Comparison of ENCODE assay signal across 12 cellular contexts in genomic region chr20:53834044-53834442, GRCh38.
A peak's percentile ranks its signal among the peaks of the same experiment; 100 is the strongest.
DNase-seq lines count a peak whose midpoint lies in the region; ATAC-seq, FAIRE-seq and TF ChIP-seq lines count a peak whose summit lies in the region.
"Had no signal": no experiment of that assay in that cellular context is flagged by ENCODE, and none has a peak within 500 bp of the region (broad histone marks: within the 10 kb centered on the region; RNA-seq: fewer than 3 reads in every experiment).

No MANE protein-coding gene starts in this region.

- peak overlapping the region; percentile 39 for H3K9ac ChIP-seq in SU-DHL-6 (ENCODE audit: low read length)

- POLR2A ChIA-PET in naive thymus-derived CD8-positive, alpha-beta T cell (lab: Charles Lee): no interaction called here

- peak overlapping the region; percentile 88 for H3K27ac ChIP-seq in SU-DHL-6 (ENCODE audit: low read depth, low read length)

- H3K79me2 ChIP-seq in SU-DHL-6 (ENCODE audit: insufficient read depth, low read length): no peaks in the 10 kb centered on the region

- H3K4me3 ChIP-seq in SU-DHL-6 (ENCODE audit: insufficient read depth, low read length, poor library complexity, severe bottlenecking): no peak overlapping the region

- FAIRE-seq in GM12891 (lab: Jason Lieb, UNC): peak; percentile 50

- H3F3A ChIP-seq in SU-DHL-6 (ENCODE audit: insufficient read depth): peaks cover 48% of the 10 kb centered on the region

- peaks cover 0 to 2% (median 0%) of the 10 kb centered on the region in 3 donors for H3K36me3 Mint-ChIP-seq in naive thymus-derived CD8-positive, alpha-beta T cell
- peaks cover 8% of the 10 kb centered on the region for H3K36me3 Mint-ChIP-seq in activated T-helper 1 cell treated with anti-CD3 and anti-CD28 coated beads, Interleukin-12 subunit alpha, Interleukin-12 subunit beta, Interleukin-2, Interleukin-4 antibody, amounts not matched to agents 30 ng/mL and 10 ng/mL and 1 ng/mL, durations not matched to agents 14 hours and 24 hours and 36 hours (ENCODE audit: low read depth)

- no peaks in the 10 kb centered on the region for H3K27me3 ChIP-seq in SU-DHL-6 (ENCODE audit: low read length)

- TF ChIP-seq POLR2A in GM12891 (IDR thresholded peaks at IDR 0.05; ENCODE audit: low read depth, low read length): no peak

- intact Hi-C loops in activated T-helper 1 cell treated with anti-CD3 and anti-CD28 coated beads, Interleukin-12 subunit alpha, Interleukin-12 subunit beta, Interleukin-2, Interleukin-4 antibody, amounts not matched to agents 30 ng/mL and 10 ng/mL and 1 ng/mL, durations not matched to agents 14 hours and 24 hours and 36 hours (cut with micrococcal nuclease): loop anchor here (2.0 kb wide), 1 partner anchor 37 kb away; no protein-coding TSS in a partner anchor

- no peaks in the 10 kb centered on the region for H3K27me3 Mint-ChIP-seq in naive thymus-derived CD8-positive, alpha-beta T cell
- no peaks in the 10 kb centered on the region for H3K27me3 Mint-ChIP-seq in activated T-helper 1 cell treated with anti-CD3 and anti-CD28 coated beads, Interleukin-12 subunit alpha, Interleukin-12 subunit beta, Interleukin-2, Interleukin-4 antibody, amounts not matched to agents 30 ng/mL and 10 ng/mL and 1 ng/mL, durations not matched to agents 14 hours and 24 hours and 36 hours (ENCODE audit: insufficient read depth)

- no peaks in the 10 kb centered on the region for H3K36me3 ChIP-seq in SU-DHL-6 (ENCODE audit: low read length)

- peak overlapping the region; percentile 3 for H2AFZ ChIP-seq in SU-DHL-6 (ENCODE audit: low read depth, low read length, severe bottlenecking)

- peaks cover 0 to 12% (median 0%) of the 10 kb centered on the region in 9 donors for H3K9me3 Mint-ChIP-seq in naive thymus-derived CD8-positive, alpha-beta T cell
- H3K9me3 Mint-ChIP-seq in activated T-helper 1 cell treated with anti-CD3 and anti-CD28 coated beads, Interleukin-12 subunit alpha, Interleukin-12 subunit beta, Interleukin-2, Interleukin-4 antibody, amounts not matched to agents 30 ng/mL and 10 ng/mL and 1 ng/mL, durations not matched to agents 14 hours and 24 hours and 36 hours: peaks cover 9% of the 10 kb centered on the region

- TF ChIP-seq CTCF in SU-DHL-6 (IDR thresholded peaks at IDR 0.05; ENCODE audit: insufficient read depth, low read length, poor library complexity, severe bottlenecking): no peak

- DNase-seq in GM12891 (ENCODE audit: insufficient read length, low spot score) (no peak), occipital lobe (lab: John Stamatoyannopoulos, UW) (no peak), middle frontal gyrus (ENCODE audit: extremely low spot score, low spot score) (no peak)
- no peak for DNase-seq in naive thymus-derived CD8-positive, alpha-beta T cell
- DNase-seq in activated T-helper 1 cell treated with anti-CD3 and anti-CD28 coated beads, Interleukin-12 subunit alpha, Interleukin-12 subunit beta, Interleukin-2, Interleukin-4 antibody, amounts not matched to agents 30 ng/mL and 10 ng/mL and 1 ng/mL, durations not matched to agents 14 hours and 24 hours and 36 hours (ENCODE audit: low spot score): no peak
- DNase-seq: activated CD4-positive, CD25-positive, alpha-beta regulatory T cell; activated gamma-delta T cell treated with Interleukin-2 at 50 U/mL for 16 hours; cortex of kidney; H7; NCI-H1930 had no signal

- peak overlapping the region in 9 of 10 donors; percentile 44 to 99 (median 70) for H3K27ac Mint-ChIP-seq in naive thymus-derived CD8-positive, alpha-beta T cell
- no peak overlapping the region for H3K27ac Mint-ChIP-seq in activated T-helper 1 cell treated with anti-CD3 and anti-CD28 coated beads, Interleukin-12 subunit alpha, Interleukin-12 subunit beta, Interleukin-2, Interleukin-4 antibody, amounts not matched to agents 30 ng/mL and 10 ng/mL and 1 ng/mL, durations not matched to agents 14 hours and 24 hours and 36 hours

- no peaks in the 10 kb centered on the region for H3K9me2 ChIP-seq in SU-DHL-6 (replicated peaks; ENCODE audit: insufficient read depth, low read length)

- peaks cover 13 to 77% (median 74%) of the 10 kb centered on the region in 4 donors for H3K4me1 Mint-ChIP-seq in naive thymus-derived CD8-positive, alpha-beta T cell
- H3K4me1 Mint-ChIP-seq in activated T-helper 1 cell treated with anti-CD3 and anti-CD28 coated beads, Interleukin-12 subunit alpha, Interleukin-12 subunit beta, Interleukin-2, Interleukin-4 antibody, amounts not matched to agents 30 ng/mL and 10 ng/mL and 1 ng/mL, durations not matched to agents 14 hours and 24 hours and 36 hours (ENCODE audit: low read depth): peaks cover 62% of the 10 kb centered on the region

- no peaks in the 10 kb centered on the region for H4K20me1 ChIP-seq in SU-DHL-6 (ENCODE audit: low read depth, low read length)

- H3K9me3 ChIP-seq in SU-DHL-6 (ENCODE audit: insufficient read depth, low read length): no peaks in the 10 kb centered on the region

- H3K4me2 ChIP-seq in SU-DHL-6 (ENCODE audit: low read depth, low read length, poor library complexity, severe bottlenecking): peak overlapping the region; percentile 66

- H3K4me3 Mint-ChIP-seq in naive thymus-derived CD8-positive, alpha-beta T cell: peak overlapping the region in 2 of 10 donors; percentile 22 to 65
- no peak overlapping the region for H3K4me3 Mint-ChIP-seq in activated T-helper 1 cell treated with anti-CD3 and anti-CD28 coated beads, Interleukin-12 subunit alpha, Interleukin-12 subunit beta, Interleukin-2, Interleukin-4 antibody, amounts not matched to agents 30 ng/mL and 10 ng/mL and 1 ng/mL, durations not matched to agents 14 hours and 24 hours and 36 hours

- ATAC-seq in HG02884 (IDR thresholded peaks at IDR 0.05; ENCODE audit: unreplicated experiment): peak; percentile 44
- ATAC-seq in naive thymus-derived CD8-positive, alpha-beta T cell: no peak

TF ChIP-seq in GM12891, 5 proteins besides CTCF, POLR2A, EP300 and RAD21:
- TF ChIP-seq POLR2AphosphoS5 (IDR thresholded peaks at IDR 0.05; ENCODE audit: low read depth, low read length): no peak
- no peak for TF ChIP-seq SPI1 (IDR thresholded peaks at IDR 0.05; ENCODE audit: low read depth, low read length)
- no peak for TF ChIP-seq TAF1 (IDR thresholded peaks at IDR 0.05; ENCODE audit: low read depth, low read length)
- no peak for TF ChIP-seq PAX5 (IDR thresholded peaks at IDR 0.05; ENCODE audit: insufficient read depth, low read length, severe bottlenecking)
- TF ChIP-seq POU2F2 (IDR thresholded peaks at IDR 0.05; ENCODE audit: low read depth, low read length): no peak
